In genomic region chr3:36763850-36764703, GRCh38 we compare ENCODE assay signal across 9 cellular contexts. TPM values are rescaled to one million over a fixed set of nuclear protein-coding genes. Genes with fewer than 3 reads are reported as not detected.
A peak's percentile ranks its signal among the peaks of the same experiment; 100 is the strongest.
DNase-seq lines count a peak whose midpoint lies in the region; ATAC-seq and TF ChIP-seq lines count a peak whose summit lies in the region.
"Had no signal": no experiment of that assay in that cellular context is flagged by ENCODE, and none has a peak within 500 bp of the region (broad histone marks: within the 10 kb centered on the region; RNA-seq: fewer than 3 reads in every experiment).

TSS of gene DCLK3 (minus strand) at chr3:36764553. CDS start at chr3:36764263, 290 bp downstream.

- H3K4me1 ChIP-seq in lower lobe of right lung = no peaks in the 10 kb centered on the region

- no peaks in the 10 kb centered on the region for H3K9me3 ChIP-seq in lower lobe of right lung

- intact Hi-C loops in lower lobe of right lung (cut with DNase I) = no loop called here

- peaks cover 5% of the 10 kb centered on the region for H3K4me1 Mint-ChIP-seq in type B pancreatic cell (ENCODE audit: unreplicated experiment)

- TF ChIP-seq CTCF in lower lobe of right lung (IDR thresholded peaks at IDR 0.05) (no peak), type B pancreatic cell (conservative IDR thresholded peaks at IDR 0.05) (peak; percentile 54)

- H3K27me3 ChIP-seq in lower lobe of right lung (ENCODE audit: low read depth) = peaks cover 31% of the 10 kb centered on the region

- H3K36me3 Mint-ChIP-seq in type B pancreatic cell = no peaks in the 10 kb centered on the region

- no peak within 1 kb of the TSS for H3K27ac ChIP-seq in lower lobe of right lung

- H3K27ac Mint-ChIP-seq in type B pancreatic cell = no peak within 1 kb of the TSS

- H3K9me3 Mint-ChIP-seq in type B pancreatic cell = peaks cover 4% of the 10 kb centered on the region

- peak within 1 kb of the TSS; percentile 86 for H3K4me3 Mint-ChIP-seq in type B pancreatic cell

- H3K4me3 ChIP-seq in lower lobe of right lung = peak within 1 kb of the TSS; percentile 40

- no peaks in the 10 kb centered on the region for H3K36me3 ChIP-seq in lower lobe of right lung

- peaks cover 91% of the 10 kb centered on the region for H3K27me3 Mint-ChIP-seq in type B pancreatic cell

- peak; percentile 33 to 34 for ATAC-seq in lower lobe of right lung
- ATAC-seq in HG03039 (IDR thresholded peaks at IDR 0.05; ENCODE audit: unreplicated experiment) = no peak
- ATAC-seq in HG03460 (IDR thresholded peaks at IDR 0.05; ENCODE audit: unreplicated experiment) = no peak

- peak; percentile 12 for DNase-seq in activated T-cell treated with anti-CD3 and anti-CD28 coated beads for 48 hours (ENCODE audit: low read depth)
- no peak for DNase-seq in activated T-cell treated with anti-CD3 and anti-CD28 coated beads, Interleukin-2, amount 50 U/mL, for 1 hour
- peak; percentile 25 for DNase-seq in astrocyte of the hippocampus (ENCODE audit: low read depth, low spot score)
- no peak for DNase-seq in lower lobe of right lung
- DNase-seq in type B pancreatic cell (ENCODE audit: extremely low spot score, unreplicated experiment) = no peak
- DNase-seq in MV-4-11 (lab: John Stamatoyannopoulos, UW) = no peak

RNA-seq across cellular contexts. Expression of gene DCLK3, which starts in this region (rescaled TPM):
- 0.12 TPM for total RNA-seq in lower lobe of right lung
- 0.10 TPM in 2 replicates for total RNA-seq in type B pancreatic cell (ENCODE audit: low replicate concordance)
- total RNA-seq: pulmonary artery endothelial cell had no signal

Comparison
In these comparisons a context has a peak if more than half of its experiments do, and no peak if none do; other contexts are left out.
1. DNase-seq: peak in activated T-cell treated with anti-CD3 and anti-CD28 coated beads for 48 hours (single experiment) and astrocyte of the hippocampus (single experiment); none in activated T-cell treated with anti-CD3 and anti-CD28 coated beads, Interleukin-2, amount 50 U/mL, for 1 hour (single experiment), lower lobe of right lung (single experiment), type B pancreatic cell (single experiment) and MV-4-11 (single experiment).
2. Peak in ATAC-seq and H3K4me3 ChIP-seq in lower lobe of right lung; RNA of the gene not detected or under 1 TPM.